8 cellular contexts compared by ENCODE assay signal in genomic region chr15:90657520-90658172, GRCh38. TPM values are rescaled to one million over a fixed set of nuclear protein-coding genes. Genes with fewer than 3 reads are reported as not detected.
DNase-seq lines count a peak whose midpoint lies in the region; ATAC-seq and TF ChIP-seq lines count a peak whose summit lies in the region.
"Not testable (repeated sequence)": the region's sequence is repeated elsewhere in the genome, so short reads cannot be mapped to it uniquely, and the experiment has no call there.

No MANE protein-coding gene starts in this region.

- H3K27ac ChIP-seq in OCI-LY1 (ENCODE audit: low read depth, low read length, poor library complexity, severe bottlenecking) (peak overlapping the region; percentile 15), gastrocnemius medialis (peak overlapping the region; percentile 92 to 100 (median 98))

- H3K4me3 ChIP-seq in GM12875 (ENCODE audit: low read depth, low read length) (peak overlapping the region; percentile 34), OCI-LY1 (ENCODE audit: low read depth, low read length, poor library complexity, severe bottlenecking) (peak overlapping the region; percentile 21)
- H3K4me3 ChIP-seq in gastrocnemius medialis: not testable (repeated sequence)

- H3K4me3 Mint-ChIP-seq in activated naive CD4-positive, alpha-beta T cell treated with anti-CD3 and anti-CD28 coated beads for 36 hours: peak overlapping the region; percentile 20
- H3K4me3 Mint-ChIP-seq in stimulated activated memory B cell treated with anti-CD40 and anti-IgM and Interleukin-4, amounts not matched to agents 10 μg/mL and 1 μg/mL and 100 μg/mL, for 72 hours: peak overlapping the region; percentile 43

- peak; percentile 55 for DNase-seq in activated CD4-positive, alpha-beta T cell treated with anti-CD3 and anti-CD28 coated beads, Interleukin-2, amount 50 U/mL, for 1 hour
- DNase-seq in activated naive CD4-positive, alpha-beta T cell treated with anti-CD3 and anti-CD28 coated beads for 36 hours: peak; percentile 87
- peak in 1 of 2 donors; percentile 55 for DNase-seq in gastrocnemius medialis

- intact Hi-C loops in activated naive CD4-positive, alpha-beta T cell treated with anti-CD3 and anti-CD28 coated beads for 36 hours (cut with micrococcal nuclease); gastrocnemius medialis (cut with DNase I; ENCODE audit: low total_unique reads): not testable (repeated sequence)

- H3K9me2 ChIP-seq in OCI-LY1 (ENCODE audit: low read depth, low read length): not testable (repeated sequence)

- not testable (repeated sequence) for H3K36me3 ChIP-seq in OCI-LY1 (ENCODE audit: insufficient read depth, low read length); gastrocnemius medialis

- H3K27me3 Mint-ChIP-seq in activated naive CD4-positive, alpha-beta T cell treated with anti-CD3 and anti-CD28 coated beads for 36 hours (ENCODE audit: low read depth): peaks cover 17% of the 10 kb centered on the region
- H3K27me3 Mint-ChIP-seq in stimulated activated memory B cell treated with anti-CD40 and anti-IgM and Interleukin-4, amounts not matched to agents 10 μg/mL and 1 μg/mL and 100 μg/mL, for 72 hours: peaks cover 77% of the 10 kb centered on the region

- not testable (repeated sequence) for H3K27me3 ChIP-seq in OCI-LY1 (ENCODE audit: insufficient read depth, low read length); gastrocnemius medialis

- H3K9ac ChIP-seq in OCI-LY1 (ENCODE audit: low read length): not testable (repeated sequence)

- H3K27ac Mint-ChIP-seq in activated naive CD4-positive, alpha-beta T cell treated with anti-CD3 and anti-CD28 coated beads for 36 hours: peak overlapping the region; percentile 9
- H3K27ac Mint-ChIP-seq in stimulated activated memory B cell treated with anti-CD40 and anti-IgM and Interleukin-4, amounts not matched to agents 10 μg/mL and 1 μg/mL and 100 μg/mL, for 72 hours: peak overlapping the region; percentile 40

- not testable (repeated sequence) for TF ChIP-seq POLR2A in gastrocnemius medialis (IDR thresholded peaks at IDR 0.05)

- H3K4me2 ChIP-seq in OCI-LY1 (ENCODE audit: low read length): peak overlapping the region; percentile 63

- peak; percentile 28 for ATAC-seq in GM21619 (IDR thresholded peaks at IDR 0.05; ENCODE audit: unreplicated experiment)
- peak; percentile 29 for ATAC-seq in HG03460 (IDR thresholded peaks at IDR 0.05; ENCODE audit: unreplicated experiment)
- ATAC-seq in gastrocnemius medialis: peak; percentile 34 to 36
- ATAC-seq in stimulated activated memory B cell treated with anti-CD40 and anti-IgM and Interleukin-4, amounts not matched to agents 10 μg/mL and 1 μg/mL and 100 μg/mL, for 72 hours: peak; percentile 67

- CTCF ChIA-PET in activated naive CD4-positive, alpha-beta T cell treated with anti-CD3 and anti-CD28 coated beads for 36 hours (lab: Charles Lee): not testable (repeated sequence)

- H4K20me1 ChIP-seq in OCI-LY1 (ENCODE audit: insufficient read depth, low read length): not testable (repeated sequence)

- H3K36me3 Mint-ChIP-seq in activated naive CD4-positive, alpha-beta T cell treated with anti-CD3 and anti-CD28 coated beads for 36 hours (ENCODE audit: low read depth); stimulated activated memory B cell treated with anti-CD40 and anti-IgM and Interleukin-4, amounts not matched to agents 10 μg/mL and 1 μg/mL and 100 μg/mL, for 72 hours: not testable (repeated sequence)

- in situ Hi-C loops in gastrocnemius medialis (cut with MboI; ENCODE audit: low sequenced_read_pairs in 4 of 4): not testable (repeated sequence)

- peaks cover 66% of the 10 kb centered on the region for H3K4me1 Mint-ChIP-seq in activated naive CD4-positive, alpha-beta T cell treated with anti-CD3 and anti-CD28 coated beads for 36 hours (ENCODE audit: low read depth)
- H3K4me1 Mint-ChIP-seq in stimulated activated memory B cell treated with anti-CD40 and anti-IgM and Interleukin-4, amounts not matched to agents 10 μg/mL and 1 μg/mL and 100 μg/mL, for 72 hours: peaks cover 70% of the 10 kb centered on the region

- H3K9me3 Mint-ChIP-seq in activated naive CD4-positive, alpha-beta T cell treated with anti-CD3 and anti-CD28 coated beads for 36 hours; stimulated activated memory B cell treated with anti-CD40 and anti-IgM and Interleukin-4, amounts not matched to agents 10 μg/mL and 1 μg/mL and 100 μg/mL, for 72 hours: not testable (repeated sequence)

- not testable (repeated sequence) for H3K9me3 ChIP-seq in OCI-LY1 (ENCODE audit: low read length); gastrocnemius medialis

- not testable (repeated sequence) for H3F3A ChIP-seq in OCI-LY1 (ENCODE audit: insufficient read depth, low read length)

- TF ChIP-seq CTCF in GM12875 (IDR thresholded peaks at IDR 0.05; ENCODE audit: borderline replicate concordance, insufficient read depth, low read depth, low read length); OCI-LY1 (IDR thresholded peaks at IDR 0.05; ENCODE audit: low read length); gastrocnemius medialis (IDR thresholded peaks at IDR 0.05 in 4 of 5, conservative IDR thresholded peaks at IDR 0.05 in 1 of 5): not testable (repeated sequence)

- not testable (repeated sequence) for H3K79me2 ChIP-seq in OCI-LY1 (ENCODE audit: insufficient read depth, low read length)

- H3K4me1 ChIP-seq in OCI-LY1 (ENCODE audit: insufficient read depth, low read length, severe bottlenecking) (peaks cover 56% of the 10 kb centered on the region), gastrocnemius medialis (peaks cover 34 to 51% of the 10 kb centered on the region in 2 donors)

- H2AFZ ChIP-seq in OCI-LY1 (ENCODE audit: low read length): not testable (repeated sequence)

RNA-seq across cellular contexts. Expression of gene BLM, which starts 59.5 kb away (rescaled TPM):
- 10 to 100 TPM; 62.9 to 70.4 TPM for total RNA-seq in activated naive CD4-positive, alpha-beta T cell treated with anti-CD3 and anti-CD28 coated beads for 36 hours
- total RNA-seq in gastrocnemius medialis: 10 to 100 TPM; 11.6 to 18.2 (median 14.5) TPM
